Comparison of ENCODE assay signal across 9 cellular contexts in the genomic region with DNA sequence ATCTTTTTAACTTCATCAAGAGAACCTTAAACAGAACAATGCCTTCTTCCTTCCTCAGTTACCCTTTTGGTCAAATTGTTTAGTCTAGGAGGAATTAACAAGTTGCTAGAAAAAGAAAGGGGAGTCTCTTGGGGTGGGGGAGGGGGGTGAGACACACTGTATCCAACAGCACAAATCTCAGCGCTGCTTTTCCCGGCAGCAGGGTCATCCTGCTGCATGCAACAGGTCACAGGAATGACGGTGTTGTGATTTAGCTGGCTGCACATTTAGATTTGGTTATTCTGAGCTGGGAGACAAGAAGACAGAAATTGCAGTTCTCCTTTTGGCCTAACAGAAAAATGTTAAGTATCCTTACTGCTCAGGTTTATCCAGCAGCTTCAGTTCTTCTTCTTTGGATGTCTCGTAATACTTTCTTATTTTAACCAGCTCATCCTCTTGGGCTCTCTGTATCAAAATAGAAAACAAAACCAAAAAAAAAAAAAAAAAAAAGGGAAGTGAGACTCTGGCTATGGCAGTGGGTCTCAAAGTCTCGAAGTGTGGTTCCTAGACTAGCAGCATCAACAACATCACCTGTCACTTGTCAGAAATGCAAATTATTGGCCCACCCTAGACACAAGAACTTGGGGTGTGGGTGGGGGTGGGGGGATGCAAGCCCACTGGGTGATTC.
DNase-seq lines count a peak whose midpoint lies in the region; ATAC-seq, FAIRE-seq and TF ChIP-seq lines count a peak whose summit lies in the region.
"Had no signal": no experiment of that assay in that cellular context is flagged by ENCODE, and none has a peak within 500 bp of the region (broad histone marks: within the 10 kb centered on the region; RNA-seq: fewer than 3 reads in every experiment).

No MANE protein-coding gene starts in this region.

- H3K27me3 Mint-ChIP-seq in activated B cell treated with CpG ODN at 0.5 μM for 24 hours: no peaks in the 10 kb centered on the region

- FAIRE-seq in GM19239 (lab: Jason Lieb, UNC): peak; percentile 96
- FAIRE-seq in D721Med (lab: Jason Lieb, UNC): no peak
- FAIRE-seq: pancreas had no signal

- no peaks in the 10 kb centered on the region for H3K36me3 Mint-ChIP-seq in activated B cell treated with CpG ODN at 0.5 μM for 24 hours (ENCODE audit: low read depth)

- POLR2A ChIA-PET in activated B cell treated with CpG ODN at 0.5 μM for 24 hours (lab: Charles Lee): interaction anchor here (0.7 to 1.7 kb wide), 7 partner anchors 9 to 1547 kb away, joined by 3 to 17 read pairs (median 7); no protein-coding TSS in a partner anchor

- intact Hi-C loops in activated B cell treated with CpG ODN at 0.5 μM for 24 hours (cut with micrococcal nuclease): loop anchor here (5.0 kb wide), 1 partner anchor 76 kb away; no protein-coding TSS in a partner anchor

- DNase-seq in GM19239 (ENCODE audit: insufficient read length, low spot score) (peak; percentile 42), activated B cell treated with CpG ODN at 0.5 μM for 24 hours (peak; percentile 24), putamen (ENCODE audit: low spot score) (peak; percentile 4), NCI-H187 (lab: John Stamatoyannopoulos, UW) (no peak), D721Med (ENCODE audit: insufficient read length, low spot score) (no peak), 8988T (no peak)
- no peak for DNase-seq in stimulated activated CD4-positive, alpha-beta T cell treated with anti-CD3 and anti-CD28 coated beads, Interleukin-4, amount 100 ng/mL, for 24 hours
- DNase-seq: pancreas had no signal

- no peaks in the 10 kb centered on the region for H3K9me3 Mint-ChIP-seq in activated B cell treated with CpG ODN at 0.5 μM for 24 hours

- peak overlapping the region; percentile 79 for H3K27ac Mint-ChIP-seq in activated B cell treated with CpG ODN at 0.5 μM for 24 hours

- peak overlapping the region; percentile 66 for H3K4me3 Mint-ChIP-seq in activated B cell treated with CpG ODN at 0.5 μM for 24 hours

- H3K4me1 Mint-ChIP-seq in activated B cell treated with CpG ODN at 0.5 μM for 24 hours: peaks cover 66% of the 10 kb centered on the region

- ATAC-seq in HG03039 (IDR thresholded peaks at IDR 0.05; ENCODE audit: unreplicated experiment): peak; percentile 86
- ATAC-seq in activated B cell treated with CpG ODN at 0.5 μM for 24 hours (ENCODE audit: low read depth): peak; percentile 85

- TF ChIP-seq CTCF in activated B cell treated with CpG ODN at 0.5 μM for 24 hours (IDR thresholded peaks at IDR 0.05) (no peak), D721Med (IDR thresholded peaks at IDR 0.05; ENCODE audit: insufficient read depth, missing control alignments) (no peak)

- CTCF ChIA-PET in activated B cell treated with CpG ODN at 0.5 μM for 24 hours (lab: Charles Lee): interaction anchor here (0.9 to 2.0 kb wide), 7 partner anchors 9 to 258 kb away, joined by 3 to 17 read pairs (median 6); no protein-coding TSS in a partner anchor

Comparison
In these comparisons a context has a peak if more than half of its experiments do, and no peak if none do; other contexts are left out.
1. DNase-seq: peak in GM19239 (single experiment), activated B cell treated with CpG ODN at 0.5 μM for 24 hours (single experiment) and putamen (single experiment); none in NCI-H187 (0 of 2), D721Med (single experiment), stimulated activated CD4-positive, alpha-beta T cell treated with anti-CD3 and anti-CD28 coated beads, Interleukin-4, amount 100 ng/mL, for 24 hours (single experiment) and 8988T (single experiment).